Comparison of ENCODE assay signal across 8 cellular contexts in genomic region chr6:26157150-26157837, GRCh38.
DNase-seq lines count a peak whose midpoint lies in the region; ATAC-seq, FAIRE-seq and TF ChIP-seq lines count a peak whose summit lies in the region.

No MANE protein-coding gene starts in this region.

- H3K9me3 ChIP-seq in Caco-2 (no peaks in the 10 kb centered on the region), Peyer's patch (no peaks in the 10 kb centered on the region), pancreas (no peaks in the 10 kb centered on the region), uterus (no peaks in the 10 kb centered on the region)

- 5% methylated on average over 29 of the region's 29 CpGs for WGBS in pancreas, 2 donors

- H3K4me1 Mint-ChIP-seq in Caco-2 (ENCODE audit: low read depth, unreplicated experiment): peaks cover 44% of the 10 kb centered on the region

- peaks cover 5% of the 10 kb centered on the region; the same call in 1 of the 2 replicates for H3K4me1 ChIP-seq in Caco-2
- peaks cover 0 to 11% (median 4%) of the 10 kb centered on the region in 4 donors for H3K4me1 ChIP-seq in Peyer's patch
- peaks cover 0 to 13% (median 5%) of the 10 kb centered on the region in 3 donors for H3K4me1 ChIP-seq in pancreas
- no peaks in the 10 kb centered on the region for H3K4me1 ChIP-seq in uterus

- intact Hi-C loops in Caco-2 (cut with micrococcal nuclease; ENCODE audit: unreplicated experiment) (loop anchor here (1.0 to 5.0 kb wide), 4 partner anchors 33 to 990 kb away; a partner anchor contains a TSS), Right ventricle myocardium inferior (cut with DNase I) (loop anchor here (1.0 to 5.0 kb wide), 4 partner anchors 33 to 975 kb away; a partner anchor contains a TSS), pancreas (cut with DNase I) (loop anchor here in 2 of 3 donors (2.0 to 5.0 kb wide), 2 partner anchors 32 to 35 kb away; a partner anchor contains a TSS), uterus (cut with DNase I; ENCODE audit: low total_unique reads) (loop anchor here (2.0 to 10.0 kb wide), 2 partner anchors 32 to 52 kb away; a partner anchor contains a TSS)

- TF ChIP-seq CTCF in Caco-2 (IDR thresholded peaks at IDR 0.05; ENCODE audit: insufficient read depth in 1 of 2, low read depth in 1 of 2, low read length in 1 of 2, severe bottlenecking in 1 of 2, unreplicated experiment in 1 of 2) (no peak), HL-60 (IDR thresholded peaks at IDR 0.05; ENCODE audit: insufficient read depth, low read length) (no peak), Peyer's patch (IDR thresholded peaks at IDR 0.05) (no peak), pancreas (IDR thresholded peaks at IDR 0.05) (no peak), uterus (IDR thresholded peaks at IDR 0.05) (no peak)

- peak overlapping the region; percentile 86 for H3K4me3 Mint-ChIP-seq in Caco-2 (ENCODE audit: unreplicated experiment)

- ATAC-seq in GM19467 (IDR thresholded peaks at IDR 0.05; ENCODE audit: unreplicated experiment): peak; percentile 13
- peak; percentile 27 for ATAC-seq in Right ventricle myocardium inferior
- ATAC-seq in pancreas: peak; percentile 10 to 28 (median 16)

- peaks cover 69% of the 10 kb centered on the region for H3K36me3 Mint-ChIP-seq in Caco-2 (ENCODE audit: insufficient read depth, unreplicated experiment)

- peak overlapping the region; percentile 98 for H3K27ac Mint-ChIP-seq in Caco-2 (ENCODE audit: unreplicated experiment)

- peak; percentile 76 to 80 for DNase-seq in Caco-2
- DNase-seq in HL-60 (ENCODE audit: low read depth in 1 of 2, low spot score in 1 of 2): peak; percentile 29 to 77
- DNase-seq in Peyer's patch: peak in 2 of 3 donors; percentile 82 to 85
- peak; percentile 53 for DNase-seq in activated effector memory CD4-positive, alpha-beta T cell treated with Interleukin-2 at 50 U/mL for 16 hours
- peak; percentile 77 for DNase-seq in Right ventricle myocardium inferior (ENCODE audit: missing footprints)
- DNase-seq in pancreas: peak in 5 of 6 donors; percentile 57 to 83 (median 77)
- peak in 1 of 2 donors; percentile 72 for DNase-seq in uterus

- H3K27me3 Mint-ChIP-seq in Caco-2 (ENCODE audit: insufficient read depth, unreplicated experiment): peaks cover 15% of the 10 kb centered on the region

- H3K4me3 ChIP-seq in Caco-2 (ENCODE audit: low read depth, low read length) (peak overlapping the region; percentile 64), HL-60 (replicated peaks; ENCODE audit: insufficient read depth, low read length) (peak overlapping the region; percentile 53), Peyer's patch (peak overlapping the region; percentile 52 to 79 (median 64)), pancreas (peak overlapping the region; percentile 54 to 71 (median 59)), uterus (peak overlapping the region; percentile 76 to 81)

- TF ChIP-seq POLR2A in Peyer's patch (IDR thresholded peaks at IDR 0.05) (peak in 1 of 2 donors; percentile 2), uterus (IDR thresholded peaks at IDR 0.05) (no peak)

- H3K9me3 Mint-ChIP-seq in Caco-2 (ENCODE audit: unreplicated experiment): no peaks in the 10 kb centered on the region

- H3K27ac ChIP-seq in HL-60 (replicated peaks) (peak overlapping the region; percentile 94), Peyer's patch (peak overlapping the region; percentile 89 to 99 (median 94)), pancreas (peak overlapping the region; percentile 94 to 97 (median 96)), uterus (peak overlapping the region; percentile 97 to 99)

- H3K36me3 ChIP-seq in Caco-2 (ENCODE audit: control insufficient read depth, insufficient read depth, low read length): no peaks in the 10 kb centered on the region
- H3K36me3 ChIP-seq in Peyer's patch: no peaks in the 10 kb centered on the region
- H3K36me3 ChIP-seq in pancreas: no peaks in the 10 kb centered on the region
- H3K36me3 ChIP-seq in uterus: no peaks in the 10 kb centered on the region

- CTCF ChIA-PET in Caco-2 (lab: Charles Lee): interaction anchor here (2.3 kb wide), 1 partner anchor 33 kb away, joined by 7 read pairs; a partner anchor contains a TSS

- POLR2A ChIA-PET in Caco-2 (lab: Charles Lee): interaction anchor here (0.5 to 6.6 kb wide), 26 partner anchors 10 to 1736 kb away, joined by 3 to 336 read pairs (median 7); a partner anchor contains a TSS

- no peak for FAIRE-seq in pancreas (lab: Jason Lieb, UNC)

- BruUV-seq in Caco-2 (replicated peaks; lab: Mats Ljungman, UMichigan): TSS peak; percentile 100

- H3K27me3 ChIP-seq in Caco-2 (replicated peaks; ENCODE audit: control insufficient read depth, insufficient read depth, low read length): no peaks in the 10 kb centered on the region
- no peaks in the 10 kb centered on the region for H3K27me3 ChIP-seq in HL-60 (ENCODE audit: insufficient read depth, poor library complexity, severe bottlenecking)
- H3K27me3 ChIP-seq in Peyer's patch: no peaks in the 10 kb centered on the region
- H3K27me3 ChIP-seq in pancreas: no peaks in the 10 kb centered on the region
- H3K27me3 ChIP-seq in uterus: no peaks in the 10 kb centered on the region
